Comparison of ENCODE assay signal across 8 cellular contexts in genomic region chr12:27331299-27331926, GRCh38. TPM values are rescaled to one million over a fixed set of nuclear protein-coding genes. Genes with fewer than 3 reads are reported as not detected.
DNase-seq lines count a peak whose midpoint lies in the region; ATAC-seq, FAIRE-seq and TF ChIP-seq lines count a peak whose summit lies in the region.

No MANE protein-coding gene starts in this region.

- H2AFZ ChIP-seq in OCI-LY7 (ENCODE audit: low read length), result no peak overlapping the region

- H3K4me1 ChIP-seq in adrenal gland (replicated peaks in 1 of 2), result peaks cover 7 to 18% of the 10 kb centered on the region in 2 donors
- no peaks in the 10 kb centered on the region for H3K4me1 ChIP-seq in OCI-LY7 (ENCODE audit: insufficient read depth, low read length, poor library complexity, severe bottlenecking)
- peaks cover 0 to 5% (median 0%) of the 10 kb centered on the region in 4 donors for H3K4me1 ChIP-seq in Peyer's patch

- CTCF ChIA-PET in OCI-LY7 (lab: Charles Lee; ENCODE audit: unreplicated experiment), result no interaction called here

- intact Hi-C loops in adrenal gland (cut with DNase I) (no loop called here), OCI-LY7 (cut with micrococcal nuclease; ENCODE audit: unreplicated experiment) (no loop called here)

- H3K9me2 ChIP-seq in OCI-LY7 (ENCODE audit: insufficient read depth, low read length), result no peaks in the 10 kb centered on the region

- no peak overlapping the region for H3K4me2 ChIP-seq in OCI-LY7 (ENCODE audit: low read length)

- H3K36me3 ChIP-seq in adrenal gland (replicated peaks in 1 of 2) (no peaks in the 10 kb centered on the region), OCI-LY7 (ENCODE audit: insufficient read depth, low read length) (no peaks in the 10 kb centered on the region), Peyer's patch (peaks cover 0 to 4% (median 0%) of the 10 kb centered on the region in 3 donors)

- WGBS in adrenal gland, 4 donors, result 36 to 43% (median 39%) methylated on average over 7 of the region's 7 CpGs

- BruUV-seq in OCI-LY7 (replicated peaks; lab: Mats Ljungman, UMichigan), result no TSS peak

- no peak overlapping the region for H3K27ac ChIP-seq in adrenal gland
- no peak overlapping the region for H3K27ac ChIP-seq in OCI-LY7 (ENCODE audit: low read depth, low read length, poor library complexity, severe bottlenecking)
- no peak overlapping the region for H3K27ac ChIP-seq in Peyer's patch

- H3K27me3 ChIP-seq in adrenal gland, result no peaks in the 10 kb centered on the region
- H3K27me3 ChIP-seq in Peyer's patch, result no peaks in the 10 kb centered on the region

- H4K20me1 ChIP-seq in OCI-LY7 (ENCODE audit: insufficient read depth, low read length), result 0 out of 2 replicates have a peak, but pooled peaks cover 4% of the 10 kb centered on the region

- POLR2A ChIA-PET in OCI-LY7 (lab: Charles Lee), result no interaction called here

- DNase-seq in LoVo (ENCODE audit: low spot score) (peak; percentile 83), adrenal gland (peak in 4 of 7 donors; percentile 22 to 43 (median 30)), lung microvascular endothelial cell (ENCODE audit: low read depth in 2 of 2) (peak; percentile 63 to 98), OCI-LY7 (ENCODE audit: low spot score) (no peak), Peyer's patch (no peak)

- no peaks in the 10 kb centered on the region for H3K79me2 ChIP-seq in OCI-LY7 (ENCODE audit: insufficient read depth, low read depth, low read length)

- ATAC-seq in GM21529 (IDR thresholded peaks at IDR 0.05; ENCODE audit: unreplicated experiment) (peak; percentile 49), GM18505 (IDR thresholded peaks at IDR 0.05; ENCODE audit: unreplicated experiment) (no peak)

- peak; percentile 88 for FAIRE-seq in G401.6 (lab: Jason Lieb, UNC)

- H3K9me3 ChIP-seq in adrenal gland (replicated peaks in 1 of 3) (no peaks in the 10 kb centered on the region), OCI-LY7 (ENCODE audit: low read length) (no peaks in the 10 kb centered on the region), Peyer's patch (no peaks in the 10 kb centered on the region)

- no peak for TF ChIP-seq POLR2A in adrenal gland (IDR thresholded peaks at IDR 0.05)
- TF ChIP-seq POLR2A in Peyer's patch (IDR thresholded peaks at IDR 0.05), result no peak
- TF ChIP-seq POLR2A in GM18505 (IDR thresholded peaks at IDR 0.05; ENCODE audit: borderline replicate concordance, extremely low read depth, insufficient read depth, insufficient read length), result no peak

- TF ChIP-seq CTCF in adrenal gland (IDR thresholded peaks at IDR 0.05), result no peak
- TF ChIP-seq CTCF in OCI-LY7 (conservative IDR thresholded peaks at IDR 0.05; ENCODE audit: low read length), result no peak
- TF ChIP-seq CTCF in Peyer's patch (IDR thresholded peaks at IDR 0.05), result no peak

- H3K4me3 ChIP-seq in adrenal gland (no peak overlapping the region), OCI-LY7 (ENCODE audit: low read depth, low read length, poor library complexity, severe bottlenecking) (no peak overlapping the region), Peyer's patch (no peak overlapping the region)

RNA-seq across cellular contexts. Expression of gene BMAL2, which starts 1.2 kb away (rescaled TPM):
- total RNA-seq in adrenal gland, result 1 to 10 TPM in 4 of 8 donors, under 1 TPM in 4; 0.40 to 2.5 (median 1.2) TPM
- 1 to 10 TPM in 1 of 3 donors, under 1 TPM in 2; 0.40 to 1.7 (median 0.51) TPM for polyA plus RNA-seq in adrenal gland
- total RNA-seq in lung microvascular endothelial cell, result 22.2 and 22.8 TPM in 2 replicates
- 0.05 and 0.06 TPM in 2 replicates for total RNA-seq in OCI-LY7 (2014; rRNA removed; shearing (Covaris generic))
- not detected in 2 replicates for total RNA-seq in OCI-LY7 (2022)
- 10 to 100 TPM in 1 of 4 donors, 1 to 10 TPM in 3; 3.5 to 14.0 (median 4.6) TPM for total RNA-seq in Peyer's patch

Comparison
In these comparisons a context has a peak if more than half of its experiments do, and no peak if none do; other contexts are left out.
1. DNase-seq: peak in LoVo (single experiment), adrenal gland (4 of 7) and lung microvascular endothelial cell (2 of 2); none in OCI-LY7 (single experiment) and Peyer's patch (0 of 3).